1 cellular context compared by ENCODE assay signal in genomic region chr17:19161308-19162107, GRCh38. TPM values are rescaled to one million over a fixed set of nuclear protein-coding genes. Genes with fewer than 3 reads are reported as not detected.
"Had no signal": no experiment of that assay in that cellular context is flagged by ENCODE, and none has a peak within 500 bp of the region (broad histone marks: within the 10 kb centered on the region; RNA-seq: fewer than 3 reads in every experiment).

No MANE protein-coding gene starts in this region.

RNA-seq across cellular contexts. Expression of gene GRAPL, which starts 34.1 kb away (rescaled TPM):
- polyA plus RNA-seq: neural cell had no signal
